1 cellular context compared by ENCODE assay signal in the genomic region with DNA sequence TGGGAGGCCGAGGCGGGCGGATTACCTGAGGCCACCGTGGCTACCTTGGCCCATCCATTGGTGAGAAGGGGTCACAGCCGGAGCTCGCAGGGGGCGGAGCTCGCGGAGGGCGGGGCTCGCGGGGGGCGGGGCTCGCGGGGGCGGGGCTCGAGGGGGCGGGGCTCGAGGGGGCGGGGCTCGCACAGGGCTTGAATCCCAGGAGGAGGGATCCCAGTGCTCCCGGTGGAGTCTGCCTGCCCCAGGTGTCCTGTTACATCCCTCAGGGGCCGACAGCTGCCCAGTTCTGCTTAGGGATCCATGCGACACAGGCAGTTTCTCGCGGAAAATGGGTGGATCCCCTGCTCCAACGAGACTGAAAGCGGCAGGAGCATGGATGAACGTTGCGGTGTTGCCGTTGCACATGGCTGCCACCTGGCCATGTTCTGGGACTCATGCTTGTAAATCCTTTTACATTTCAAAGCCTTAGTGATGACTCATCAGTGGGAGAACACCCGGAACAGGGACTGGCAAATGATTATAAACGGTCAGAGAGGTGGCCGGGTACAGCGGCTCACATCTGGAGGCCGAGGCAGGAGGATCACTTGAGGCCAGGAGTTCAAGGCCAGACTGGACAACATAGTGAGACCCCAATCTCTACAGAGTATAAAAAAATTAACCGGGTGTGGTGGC.
TF ChIP-seq lines count a peak whose summit lies in the region.

No MANE protein-coding gene starts in this region.

TF ChIP-seq in HEK293, 187 proteins besides CTCF, POLR2A, EP300 and RAD21 (continued from another document and continues in another):
- TF ChIP-seq MZF1 (tag by site-specific recombination; IDR thresholded peaks at IDR 0.05; ENCODE audit: borderline replicate concordance) (peak; percentile 75), ZNF843 (tag by site-specific recombination; IDR thresholded peaks at IDR 0.05) (peak; percentile 38; the same call in 1 of the 2 replicates), ZNF157 (tag by site-specific recombination; IDR thresholded peaks at IDR 0.05) (no peak), ZNF169 (tag by site-specific recombination; IDR thresholded peaks at IDR 0.05) (no peak), KLF16 (tag by site-specific recombination; IDR thresholded peaks at IDR 0.05) (peak; percentile 91), ZNF366 (tag by site-specific recombination; conservative IDR thresholded peaks at IDR 0.05) (peak; percentile 61), ZBTB20 (tag by site-specific recombination; IDR thresholded peaks at IDR 0.05) (peak; percentile 75), ZNF404 (tag by site-specific recombination; IDR thresholded peaks at IDR 0.05) (no peak), ZNF785 (tag by site-specific recombination; IDR thresholded peaks at IDR 0.05) (no peak), ZNF768 (tag by site-specific recombination; IDR thresholded peaks at IDR 0.05) (0 out of 2 replicates have a peak, but pooled peaks have one; percentile 67), TCF7L2 (IDR thresholded peaks at IDR 0.05; ENCODE audit: borderline replicate concordance, low read depth, low read length) (no peak), ZNF423 (tag by site-specific recombination; IDR thresholded peaks at IDR 0.05) (peak; percentile 53; the same call in 1 of the 2 replicates), YY1 (tag by site-specific recombination; IDR thresholded peaks at IDR 0.05) (peak; percentile 78), KLF10 (tag by site-specific recombination; IDR thresholded peaks at IDR 0.05) (peak; percentile 71), HOXC10 (CRISPR knock-in tag; IDR thresholded peaks at IDR 0.05) (no peak), ZNF10 (tag by site-specific recombination; IDR thresholded peaks at IDR 0.05) (peak; percentile 45; the same call in 1 of the 2 replicates), KLF7 (tag by site-specific recombination; IDR thresholded peaks at IDR 0.05; ENCODE audit: borderline replicate concordance) (no peak), ZNF561 (tag by site-specific recombination; IDR thresholded peaks at IDR 0.05; ENCODE audit: borderline replicate concordance) (0 out of 2 replicates have a peak, but pooled peaks have one; percentile 60), ZNF341 (tag by site-specific recombination; IDR thresholded peaks at IDR 0.05; ENCODE audit: low read depth) (no peak), ZNF221 (tag by site-specific recombination; IDR thresholded peaks at IDR 0.05; ENCODE audit: borderline replicate concordance) (no peak), ZNF560 (tag by site-specific recombination; IDR thresholded peaks at IDR 0.05; ENCODE audit: borderline replicate concordance) (no peak), ZNF184 (tag by site-specific recombination; IDR thresholded peaks at IDR 0.05) (0 out of 2 replicates have a peak, but pooled peaks have one; percentile 58), ZBTB8A (tag by site-specific recombination; IDR thresholded peaks at IDR 0.05) (peak; percentile 46), GLI4 (tag by site-specific recombination; IDR thresholded peaks at IDR 0.05) (no peak), ZFHX2 (tag by site-specific recombination; conservative IDR thresholded peaks at IDR 0.05) (no peak), SP7 (tag by site-specific recombination; IDR thresholded peaks at IDR 0.05) (peak; percentile 83), MEIS1 (CRISPR knock-in tag; IDR thresholded peaks at IDR 0.05; ENCODE audit: borderline replicate concordance) (no peak), GLIS1 (tag by site-specific recombination; IDR thresholded peaks at IDR 0.05) (peak; percentile 28; the same call in 1 of the 2 replicates), ZNF335 (tag by site-specific recombination; conservative IDR thresholded peaks at IDR 0.05) (peak; percentile 95), ZIC2 (tag by site-specific recombination; IDR thresholded peaks at IDR 0.05) (no peak), GLI2 (tag by site-specific recombination; IDR thresholded peaks at IDR 0.05; ENCODE audit: borderline replicate concordance, low read depth) (no peak), ZBTB17 (tag by site-specific recombination; IDR thresholded peaks at IDR 0.05) (peak; percentile 80), ZNF555 (tag by site-specific recombination; conservative IDR thresholded peaks at IDR 0.05) (no peak), ZSCAN30 (tag by site-specific recombination; IDR thresholded peaks at IDR 0.05) (no peak)
- TF ChIP-seq, protein P1, sequence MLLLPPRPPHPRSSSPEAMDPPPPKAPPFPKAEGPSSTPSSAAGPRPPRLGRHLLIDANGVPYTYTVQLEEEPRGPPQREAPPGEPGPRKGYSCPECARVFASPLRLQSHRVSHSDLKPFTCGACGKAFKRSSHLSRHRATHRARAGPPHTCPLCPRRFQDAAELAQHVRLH (tag by site-specific recombination; IDR thresholded peaks at IDR 0.05), result peak; percentile 67; the same call in 1 of the 2 replicates
- TF ChIP-seq, protein P2, sequence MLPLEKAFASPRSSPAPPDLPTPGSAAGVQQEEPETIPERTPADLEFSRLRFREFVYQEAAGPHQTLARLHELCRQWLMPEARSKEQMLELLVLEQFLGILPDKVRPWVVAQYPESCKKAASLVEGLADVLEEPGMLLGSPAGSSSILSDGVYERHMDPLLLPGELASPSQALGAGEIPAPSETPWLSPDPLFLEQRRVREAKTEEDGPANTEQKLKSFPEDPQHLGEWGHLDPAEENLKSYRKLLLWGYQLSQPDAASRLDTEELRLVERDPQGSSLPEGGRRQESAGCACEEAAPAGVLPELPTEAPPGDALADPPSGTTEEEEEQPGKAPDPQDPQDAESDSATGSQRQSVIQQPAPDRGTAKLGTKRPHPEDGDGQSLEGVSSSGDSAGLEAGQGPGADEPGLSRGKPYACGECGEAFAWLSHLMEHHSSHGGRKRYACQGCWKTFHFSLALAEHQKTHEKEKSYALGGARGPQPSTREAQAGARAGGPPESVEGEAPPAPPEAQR (tag by site-specific recombination; IDR thresholded peaks at IDR 0.05), result no peak
- TF ChIP-seq, protein P3, sequence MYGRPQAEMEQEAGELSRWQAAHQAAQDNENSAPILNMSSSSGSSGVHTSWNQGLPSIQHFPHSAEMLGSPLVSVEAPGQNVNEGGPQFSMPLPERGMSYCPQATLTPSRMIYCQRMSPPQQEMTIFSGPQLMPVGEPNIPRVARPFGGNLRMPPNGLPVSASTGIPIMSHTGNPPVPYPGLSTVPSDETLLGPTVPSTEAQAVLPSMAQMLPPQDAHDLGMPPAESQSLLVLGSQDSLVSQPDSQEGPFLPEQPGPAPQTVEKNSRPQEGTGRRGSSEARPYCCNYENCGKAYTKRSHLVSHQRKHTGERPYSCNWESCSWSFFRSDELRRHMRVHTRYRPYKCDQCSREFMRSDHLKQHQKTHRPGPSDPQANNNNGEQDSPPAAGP (tag by site-specific recombination; IDR thresholded peaks at IDR 0.05), result peak; percentile 87
- TF ChIP-seq, protein P4, sequence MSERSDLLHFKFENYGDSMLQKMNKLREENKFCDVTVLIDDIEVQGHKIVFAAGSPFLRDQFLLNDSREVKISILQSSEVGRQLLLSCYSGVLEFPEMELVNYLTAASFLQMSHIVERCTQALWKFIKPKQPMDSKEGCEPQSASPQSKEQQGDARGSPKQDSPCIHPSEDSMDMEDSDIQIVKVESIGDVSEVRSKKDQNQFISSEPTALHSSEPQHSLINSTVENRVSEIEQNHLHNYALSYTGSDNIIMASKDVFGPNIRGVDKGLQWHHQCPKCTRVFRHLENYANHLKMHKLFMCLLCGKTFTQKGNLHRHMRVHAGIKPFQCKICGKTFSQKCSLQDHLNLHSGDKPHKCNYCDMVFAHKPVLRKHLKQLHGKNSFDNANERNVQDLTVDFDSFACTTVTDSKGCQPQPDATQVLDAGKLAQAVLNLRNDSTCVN (tag by site-specific recombination; optimal IDR thresholded peaks at IDR 0.05), result no peak
- TF ChIP-seq, protein P5, sequence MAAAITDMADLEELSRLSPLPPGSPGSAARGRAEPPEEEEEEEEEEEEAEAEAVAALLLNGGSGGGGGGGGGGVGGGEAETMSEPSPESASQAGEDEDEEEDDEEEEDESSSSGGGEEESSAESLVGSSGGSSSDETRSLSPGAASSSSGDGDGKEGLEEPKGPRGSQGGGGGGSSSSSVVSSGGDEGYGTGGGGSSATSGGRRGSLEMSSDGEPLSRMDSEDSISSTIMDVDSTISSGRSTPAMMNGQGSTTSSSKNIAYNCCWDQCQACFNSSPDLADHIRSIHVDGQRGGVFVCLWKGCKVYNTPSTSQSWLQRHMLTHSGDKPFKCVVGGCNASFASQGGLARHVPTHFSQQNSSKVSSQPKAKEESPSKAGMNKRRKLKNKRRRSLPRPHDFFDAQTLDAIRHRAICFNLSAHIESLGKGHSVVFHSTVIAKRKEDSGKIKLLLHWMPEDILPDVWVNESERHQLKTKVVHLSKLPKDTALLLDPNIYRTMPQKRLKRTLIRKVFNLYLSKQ (tag by site-specific recombination; IDR thresholded peaks at IDR 0.05; ENCODE audit: borderline replicate concordance), result no peak
- TF ChIP-seq, protein P6, sequence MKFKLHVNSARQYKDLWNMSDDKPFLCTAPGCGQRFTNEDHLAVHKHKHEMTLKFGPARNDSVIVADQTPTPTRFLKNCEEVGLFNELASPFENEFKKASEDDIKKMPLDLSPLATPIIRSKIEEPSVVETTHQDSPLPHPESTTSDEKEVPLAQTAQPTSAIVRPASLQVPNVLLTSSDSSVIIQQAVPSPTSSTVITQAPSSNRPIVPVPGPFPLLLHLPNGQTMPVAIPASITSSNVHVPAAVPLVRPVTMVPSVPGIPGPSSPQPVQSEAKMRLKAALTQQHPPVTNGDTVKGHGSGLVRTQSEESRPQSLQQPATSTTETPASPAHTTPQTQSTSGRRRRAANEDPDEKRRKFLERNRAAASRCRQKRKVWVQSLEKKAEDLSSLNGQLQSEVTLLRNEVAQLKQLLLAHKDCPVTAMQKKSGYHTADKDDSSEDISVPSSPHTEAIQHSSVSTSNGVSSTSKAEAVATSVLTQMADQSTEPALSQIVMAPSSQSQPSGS (tag by site-specific recombination; IDR thresholded peaks at IDR 0.05; ENCODE audit: low read depth), result no peak
- TF ChIP-seq, protein P7, sequence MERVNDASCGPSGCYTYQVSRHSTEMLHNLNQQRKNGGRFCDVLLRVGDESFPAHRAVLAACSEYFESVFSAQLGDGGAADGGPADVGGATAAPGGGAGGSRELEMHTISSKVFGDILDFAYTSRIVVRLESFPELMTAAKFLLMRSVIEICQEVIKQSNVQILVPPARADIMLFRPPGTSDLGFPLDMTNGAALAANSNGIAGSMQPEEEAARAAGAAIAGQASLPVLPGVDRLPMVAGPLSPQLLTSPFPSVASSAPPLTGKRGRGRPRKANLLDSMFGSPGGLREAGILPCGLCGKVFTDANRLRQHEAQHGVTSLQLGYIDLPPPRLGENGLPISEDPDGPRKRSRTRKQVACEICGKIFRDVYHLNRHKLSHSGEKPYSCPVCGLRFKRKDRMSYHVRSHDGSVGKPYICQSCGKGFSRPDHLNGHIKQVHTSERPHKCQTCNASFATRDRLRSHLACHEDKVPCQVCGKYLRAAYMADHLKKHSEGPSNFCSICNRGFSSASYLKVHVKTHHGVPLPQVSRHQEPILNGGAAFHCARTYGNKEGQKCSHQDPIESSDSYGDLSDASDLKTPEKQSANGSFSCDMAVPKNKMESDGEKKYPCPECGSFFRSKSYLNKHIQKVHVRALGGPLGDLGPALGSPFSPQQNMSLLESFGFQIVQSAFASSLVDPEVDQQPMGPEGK (tag by site-specific recombination; IDR thresholded peaks at IDR 0.05), result 0 out of 2 replicates have a peak, but pooled peaks have one; percentile 48
- TF ChIP-seq, protein P8, sequence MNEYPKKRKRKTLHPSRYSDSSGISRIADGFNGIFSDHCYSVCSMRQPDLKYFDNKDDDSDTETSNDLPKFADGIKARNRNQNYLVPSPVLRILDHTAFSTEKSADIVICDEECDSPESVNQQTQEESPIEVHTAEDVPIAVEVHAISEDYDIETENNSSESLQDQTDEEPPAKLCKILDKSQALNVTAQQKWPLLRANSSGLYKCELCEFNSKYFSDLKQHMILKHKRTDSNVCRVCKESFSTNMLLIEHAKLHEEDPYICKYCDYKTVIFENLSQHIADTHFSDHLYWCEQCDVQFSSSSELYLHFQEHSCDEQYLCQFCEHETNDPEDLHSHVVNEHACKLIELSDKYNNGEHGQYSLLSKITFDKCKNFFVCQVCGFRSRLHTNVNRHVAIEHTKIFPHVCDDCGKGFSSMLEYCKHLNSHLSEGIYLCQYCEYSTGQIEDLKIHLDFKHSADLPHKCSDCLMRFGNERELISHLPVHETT (tag by site-specific recombination; IDR thresholded peaks at IDR 0.05), result peak; percentile 60; the same call in 1 of the 2 replicates
- TF ChIP-seq, protein P9, sequence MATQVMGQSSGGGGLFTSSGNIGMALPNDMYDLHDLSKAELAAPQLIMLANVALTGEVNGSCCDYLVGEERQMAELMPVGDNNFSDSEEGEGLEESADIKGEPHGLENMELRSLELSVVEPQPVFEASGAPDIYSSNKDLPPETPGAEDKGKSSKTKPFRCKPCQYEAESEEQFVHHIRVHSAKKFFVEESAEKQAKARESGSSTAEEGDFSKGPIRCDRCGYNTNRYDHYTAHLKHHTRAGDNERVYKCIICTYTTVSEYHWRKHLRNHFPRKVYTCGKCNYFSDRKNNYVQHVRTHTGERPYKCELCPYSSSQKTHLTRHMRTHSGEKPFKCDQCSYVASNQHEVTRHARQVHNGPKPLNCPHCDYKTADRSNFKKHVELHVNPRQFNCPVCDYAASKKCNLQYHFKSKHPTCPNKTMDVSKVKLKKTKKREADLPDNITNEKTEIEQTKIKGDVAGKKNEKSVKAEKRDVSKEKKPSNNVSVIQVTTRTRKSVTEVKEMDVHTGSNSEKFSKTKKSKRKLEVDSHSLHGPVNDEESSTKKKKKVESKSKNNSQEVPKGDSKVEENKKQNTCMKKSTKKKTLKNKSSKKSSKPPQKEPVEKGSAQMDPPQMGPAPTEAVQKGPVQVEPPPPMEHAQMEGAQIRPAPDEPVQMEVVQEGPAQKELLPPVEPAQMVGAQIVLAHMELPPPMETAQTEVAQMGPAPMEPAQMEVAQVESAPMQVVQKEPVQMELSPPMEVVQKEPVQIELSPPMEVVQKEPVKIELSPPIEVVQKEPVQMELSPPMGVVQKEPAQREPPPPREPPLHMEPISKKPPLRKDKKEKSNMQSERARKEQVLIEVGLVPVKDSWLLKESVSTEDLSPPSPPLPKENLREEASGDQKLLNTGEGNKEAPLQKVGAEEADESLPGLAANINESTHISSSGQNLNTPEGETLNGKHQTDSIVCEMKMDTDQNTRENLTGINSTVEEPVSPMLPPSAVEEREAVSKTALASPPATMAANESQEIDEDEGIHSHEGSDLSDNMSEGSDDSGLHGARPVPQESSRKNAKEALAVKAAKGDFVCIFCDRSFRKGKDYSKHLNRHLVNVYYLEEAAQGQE (tag by site-specific recombination; IDR thresholded peaks at IDR 0.05), result no peak
